19 cellular contexts compared by ENCODE assay signal in genomic region chr7:111535142-111535541, GRCh38. TPM values are rescaled to one million over a fixed set of nuclear protein-coding genes. Genes with fewer than 3 reads are reported as not detected.
DNase-seq lines count a peak whose midpoint lies in the region; ATAC-seq, FAIRE-seq and TF ChIP-seq lines count a peak whose summit lies in the region.
"Had no signal": no experiment of that assay in that cellular context is flagged by ENCODE, and none has a peak within 500 bp of the region (broad histone marks: within the 10 kb centered on the region; RNA-seq: fewer than 3 reads in every experiment).

No MANE protein-coding gene starts in this region.

- H3K9ac ChIP-seq in BLaER1 treated with 17β-estradiol and CSF1 and Interleukin-3, amounts not matched to agents 10 nM and 100 nM: no peak overlapping the region

- TF ChIP-seq POLR2A in GM12891 (IDR thresholded peaks at IDR 0.05; ENCODE audit: low read depth, low read length): no peak

- H3K36me3 Mint-ChIP-seq in dendritic cell treated with granulocyte-macrophage colony-stimulating factor and Interleukin-4, amounts not matched to agents 40 ng/mL and 50 ng/mL, for 4 days (ENCODE audit: low read depth): no peaks in the 10 kb centered on the region

- no peaks in the 10 kb centered on the region for H3K27me3 ChIP-seq in BLaER1 treated with 17β-estradiol and CSF1 and Interleukin-3, amounts not matched to agents 10 nM and 100 nM
- H3K27me3 ChIP-seq in SJCRH30: no peaks in the 10 kb centered on the region

- no peak for ATAC-seq in GM21528 (IDR thresholded peaks at IDR 0.05; ENCODE audit: low FRiP score, unreplicated experiment)
- ATAC-seq: Right ventricle myocardium inferior, SK-N-SH treated with all-trans-retinoic acid at 6 μM for 48 hours, T-cell had no signal

- H3K27ac Mint-ChIP-seq in dendritic cell treated with granulocyte-macrophage colony-stimulating factor and Interleukin-4, amounts not matched to agents 40 ng/mL and 50 ng/mL, for 4 days: no peak overlapping the region
- H3K27ac Mint-ChIP-seq: T-cell had no signal

- DNase-seq in GM12891 (ENCODE audit: insufficient read length, low spot score): no peak
- peak; percentile 1 for DNase-seq in NOMO-1 treated with DMSO at 0.1 percent for 48 hours (lab: John Stamatoyannopoulos, UW; ENCODE audit: unreplicated experiment)
- no peak for DNase-seq in A172 (ENCODE audit: low spot score)
- DNase-seq in SJCRH30: no peak
- DNase-seq: C1 segment of cervical spinal cord, DMS79 treated with DMSO at 0.1 percent for 48 hours, IMR-90, NCI-H1417, NCI-H187, NCI-H2107, NCI-H510A treated with DMSO at 0.1 percent for 48 hours, T-cell had no signal

- H3K27me3 Mint-ChIP-seq in dendritic cell treated with granulocyte-macrophage colony-stimulating factor and Interleukin-4, amounts not matched to agents 40 ng/mL and 50 ng/mL, for 4 days: no peaks in the 10 kb centered on the region
- H3K27me3 Mint-ChIP-seq: T-cell had no signal

- peak overlapping the region; percentile 22 for H3K4me3 Mint-ChIP-seq in dendritic cell treated with granulocyte-macrophage colony-stimulating factor and Interleukin-4, amounts not matched to agents 40 ng/mL and 50 ng/mL, for 4 days
- H3K4me3 Mint-ChIP-seq: T-cell had no signal

- intact Hi-C loops in dendritic cell treated with granulocyte-macrophage colony-stimulating factor and Interleukin-4, amounts not matched to agents 40 ng/mL and 50 ng/mL, for 4 days (cut with micrococcal nuclease): no loop called here

- H4K20me1 ChIP-seq in BLaER1 treated with 17β-estradiol and CSF1 and Interleukin-3, amounts not matched to agents 10 nM and 100 nM: no peaks in the 10 kb centered on the region

- peak overlapping the region in 1 of 11 experiments; percentile 17; a peak in 2 of 22 replicates for H3K27ac ChIP-seq in BLaER1 treated with 17β-estradiol and CSF1 and Interleukin-3, amounts not matched to agents 10 nM and 100 nM
- no peak overlapping the region for H3K27ac ChIP-seq in SJCRH30

- H3K4me1 ChIP-seq in BLaER1 treated with 17β-estradiol and CSF1 and Interleukin-3, amounts not matched to agents 10 nM and 100 nM: peaks cover 21 to 40% (median 26%) of the 10 kb centered on the region in 10 experiments
- H3K4me1 ChIP-seq in SJCRH30: no peaks in the 10 kb centered on the region

- no peak overlapping the region for H3K4me3 ChIP-seq in BLaER1 treated with 17β-estradiol and CSF1 and Interleukin-3, amounts not matched to agents 10 nM and 100 nM
- H3K4me3 ChIP-seq in SJCRH30: no peak overlapping the region

- peak overlapping the region in 9 of 11 experiments; percentile 8 to 73 (median 51); a peak in 12 of 22 replicates for H3K4me2 ChIP-seq in BLaER1 treated with 17β-estradiol and CSF1 and Interleukin-3, amounts not matched to agents 10 nM and 100 nM

- H3K9me3 ChIP-seq in BLaER1 treated with 17β-estradiol and CSF1 and Interleukin-3, amounts not matched to agents 10 nM and 100 nM (replicated peaks in 1 of 11): no peaks in the 10 kb centered on the region
- no peaks in the 10 kb centered on the region for H3K9me3 ChIP-seq in SJCRH30 (replicated peaks)

- 0 out of 22 replicates have a peak, but pooled peaks cover 0 to 7% (median 0%) of the 10 kb centered on the region in 11 experiments for H3K36me3 ChIP-seq in BLaER1 treated with 17β-estradiol and CSF1 and Interleukin-3, amounts not matched to agents 10 nM and 100 nM
- no peaks in the 10 kb centered on the region for H3K36me3 ChIP-seq in SJCRH30

- H3K9me3 Mint-ChIP-seq in dendritic cell treated with granulocyte-macrophage colony-stimulating factor and Interleukin-4, amounts not matched to agents 40 ng/mL and 50 ng/mL, for 4 days: no peaks in the 10 kb centered on the region
- H3K9me3 Mint-ChIP-seq: T-cell had no signal

- peaks cover 23% of the 10 kb centered on the region for H3K4me1 Mint-ChIP-seq in dendritic cell treated with granulocyte-macrophage colony-stimulating factor and Interleukin-4, amounts not matched to agents 40 ng/mL and 50 ng/mL, for 4 days (ENCODE audit: low read depth)

- no peak for FAIRE-seq in GM12891 (lab: Jason Lieb, UNC)
- FAIRE-seq: HTR-8/SVneo, RCC 7860 had no signal

TF ChIP-seq in GM12891, 5 proteins besides CTCF, POLR2A, EP300 and RAD21:
- TF ChIP-seq POLR2AphosphoS5 (IDR thresholded peaks at IDR 0.05; ENCODE audit: low read depth, low read length): no peak
- TF ChIP-seq SPI1 (IDR thresholded peaks at IDR 0.05; ENCODE audit: low read depth, low read length): peak; percentile 22; the same call in 1 of the 2 replicates

RNA-seq across cellular contexts. Expression of gene IMMP2L, which starts 27.1 kb away (rescaled TPM):
- polyA plus RNA-seq in GM12891 (2012; ENCODE audit: low read depth, missing spikeins): 10.2 TPM
- total RNA-seq in A172 (2014; rRNA removed; shearing (Covaris generic)): 10.8 and 22.6 TPM in 2 replicates
- total RNA-seq in SJCRH30 (2014; rRNA removed; shearing (Covaris generic)): 12.8 and 15.1 TPM in 2 replicates
